ENCODE assay signal across 8 cellular contexts in the genomic region with DNA sequence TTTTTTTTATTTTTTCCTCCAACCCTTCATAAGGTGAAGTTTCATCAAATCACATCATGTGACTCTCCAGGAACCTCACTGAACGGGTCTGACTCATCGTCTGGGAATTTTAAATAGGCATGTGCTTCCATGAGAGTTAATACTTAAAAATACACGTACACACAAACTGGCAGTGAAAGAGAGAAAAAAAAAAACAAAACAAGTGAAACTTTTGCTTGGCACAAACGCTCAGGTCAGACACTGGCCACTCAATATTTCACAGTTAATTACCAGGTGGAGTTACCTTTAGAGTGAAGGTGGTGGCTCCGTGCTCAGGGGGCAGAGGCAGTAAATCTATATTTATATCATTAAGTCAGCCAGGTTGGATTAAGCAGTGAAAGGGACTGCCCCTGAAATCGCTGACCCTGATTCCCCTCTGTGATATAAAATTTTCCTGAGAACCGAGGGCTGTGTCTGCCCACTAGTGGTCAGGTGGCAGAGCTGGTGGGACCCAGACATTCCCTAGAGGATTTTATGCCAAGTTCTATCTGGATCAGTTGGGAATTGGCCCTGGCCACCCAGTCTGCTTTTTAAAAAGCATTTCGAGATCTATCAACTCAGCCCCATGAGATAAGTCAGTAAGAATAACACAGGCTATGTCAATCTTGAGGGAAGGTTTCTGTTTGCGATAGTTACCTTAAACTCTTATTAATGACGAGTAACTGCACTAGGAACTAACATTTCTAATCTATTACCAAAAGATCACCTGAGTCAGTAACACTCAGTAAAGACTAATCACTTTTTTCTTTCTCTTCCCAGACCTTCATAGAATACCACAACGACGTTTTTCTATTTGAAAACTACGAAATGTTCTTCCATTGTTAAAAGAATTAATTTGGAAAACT.
DNase-seq lines count a peak whose midpoint lies in the region; ATAC-seq and TF ChIP-seq lines count a peak whose summit lies in the region.

No MANE protein-coding gene starts in this region.

- H3K27ac ChIP-seq in Panc1 (ENCODE audit: low read length) (peak overlapping the region; percentile 72), esophagus muscularis mucosa (replicated peaks in 1 of 4) (peak overlapping the region; percentile 37 to 50 (median 48))

- TF ChIP-seq CTCF in AG04449 (IDR thresholded peaks at IDR 0.05; ENCODE audit: insufficient read depth, low read length, missing control alignments), result peak; percentile 54
- peak; percentile 92 for TF ChIP-seq CTCF in Panc1 (IDR thresholded peaks at IDR 0.05)
- TF ChIP-seq CTCF in esophagus muscularis mucosa (IDR thresholded peaks at IDR 0.05), result peak; percentile 48 to 63 (median 51)
- TF ChIP-seq CTCF in omental fat pad (IDR thresholded peaks at IDR 0.05), result no peak

- WGBS in esophagus muscularis mucosa, result 44% methylated on average over 13 of the region's 13 CpGs

- BruUV-seq in Panc1 (replicated peaks; lab: Mats Ljungman, UMichigan), result no TSS peak

- no peaks in the 10 kb centered on the region for H3K9me3 ChIP-seq in Panc1 (ENCODE audit: control insufficient read depth, insufficient read depth, low read depth, low read length)
- H3K9me3 ChIP-seq in esophagus muscularis mucosa, result no peaks in the 10 kb centered on the region

- H3K36me3 ChIP-seq in Panc1 (ENCODE audit: control insufficient read depth, insufficient read depth, low read length), result no peaks in the 10 kb centered on the region
- H3K36me3 ChIP-seq in esophagus muscularis mucosa, result no peaks in the 10 kb centered on the region

- H3K4me3 ChIP-seq in AG04449 (ENCODE audit: low read depth, low read length), result no peak overlapping the region
- H3K4me3 ChIP-seq in Panc1 (ENCODE audit: low read depth in 2 of 2, low read length in 2 of 2), result peak overlapping the region; percentile 3 to 40; a peak in 2 of 4 replicates
- H3K4me3 ChIP-seq in esophagus muscularis mucosa, result peak overlapping the region in 2 of 4 donors; percentile 1 to 3

- peaks cover 20% of the 10 kb centered on the region for H3K4me1 ChIP-seq in Panc1 (ENCODE audit: control insufficient read depth, insufficient read depth, low read length)
- peaks cover 10 to 17% (median 15%) of the 10 kb centered on the region in 4 donors for H3K4me1 ChIP-seq in esophagus muscularis mucosa

- DNase-seq in AG04449 (ENCODE audit: low read depth, low spot score), result peak; percentile 95
- peak; percentile 91 for DNase-seq in HCEC 1CT
- DNase-seq in Panc1 (ENCODE audit: low read depth, low spot score), result peak; percentile 74
- DNase-seq in esophagus muscularis mucosa (ENCODE audit: extremely low spot score), result no peak
- no peak for DNase-seq in omental fat pad (ENCODE audit: low spot score)
- DNase-seq in effector CD8-positive, alpha-beta T cell (lab: John Stamatoyannopoulos, UW), result no peak
- no peak for DNase-seq in NOMO-1 treated with DMSO at 0.1 percent for 48 hours (lab: John Stamatoyannopoulos, UW; ENCODE audit: unreplicated experiment)

- no peak for TF ChIP-seq EP300 in esophagus muscularis mucosa (IDR thresholded peaks at IDR 0.05)

- in situ Hi-C loops in Panc1 (cut with HindIII; ENCODE audit: low pct_unique_long_range_greater_than_20kb, low sequenced_read_pairs), result no loop called here

- no peak for TF ChIP-seq POLR2A in esophagus muscularis mucosa (IDR thresholded peaks at IDR 0.05; ENCODE audit: low read depth)

- POLR2A ChIA-PET in AG04449 (lab: Yijun Ruan, JAX), result no interaction called here
- POLR2A ChIA-PET in Panc1 (lab: Charles Lee), result no interaction called here

- intact Hi-C loops in Panc1 (cut with micrococcal nuclease; ENCODE audit: unreplicated experiment), result loop anchor here (5.0 to 10.0 kb wide), 2 partner anchors 684 to 1236 kb away; a partner anchor contains a TSS
- intact Hi-C loops in esophagus muscularis mucosa (cut with DNase I), result no loop called here

- H3K27me3 ChIP-seq in Panc1 (ENCODE audit: control insufficient read depth, insufficient read depth, low read length) (no peaks in the 10 kb centered on the region), esophagus muscularis mucosa (no peaks in the 10 kb centered on the region)

- ATAC-seq in Panc1, result peak; percentile 87
- peak; percentile 65 for ATAC-seq in omental fat pad (ENCODE audit: low FRiP score)
- ATAC-seq in GM21737 (IDR thresholded peaks at IDR 0.05; ENCODE audit: unreplicated experiment), result no peak

- CTCF ChIA-PET in AG04449 (lab: Yijun Ruan, JAX), result no interaction called here
- CTCF ChIA-PET in Panc1 (lab: Charles Lee), result interaction anchor here (0.7 to 0.8 kb wide), 2 partner anchors 352 to 610 kb away, joined by 3 read pairs; no protein-coding TSS in a partner anchor

Comparison
In these comparisons a context has a peak if more than half of its experiments do, and no peak if none do; other contexts are left out.
1. DNase-seq: peak in AG04449 (single experiment), HCEC 1CT (single experiment) and Panc1 (single experiment); none in esophagus muscularis mucosa (single experiment), omental fat pad (single experiment), effector CD8-positive, alpha-beta T cell (single experiment) and NOMO-1 treated with DMSO at 0.1 percent for 48 hours (single experiment).
2. CTCF ChIP-seq: peak in AG04449 (single experiment), Panc1 (single experiment) and esophagus muscularis mucosa (3 of 3); none in omental fat pad (0 of 3).